8 cellular contexts compared by ENCODE assay signal in the genomic region with DNA sequence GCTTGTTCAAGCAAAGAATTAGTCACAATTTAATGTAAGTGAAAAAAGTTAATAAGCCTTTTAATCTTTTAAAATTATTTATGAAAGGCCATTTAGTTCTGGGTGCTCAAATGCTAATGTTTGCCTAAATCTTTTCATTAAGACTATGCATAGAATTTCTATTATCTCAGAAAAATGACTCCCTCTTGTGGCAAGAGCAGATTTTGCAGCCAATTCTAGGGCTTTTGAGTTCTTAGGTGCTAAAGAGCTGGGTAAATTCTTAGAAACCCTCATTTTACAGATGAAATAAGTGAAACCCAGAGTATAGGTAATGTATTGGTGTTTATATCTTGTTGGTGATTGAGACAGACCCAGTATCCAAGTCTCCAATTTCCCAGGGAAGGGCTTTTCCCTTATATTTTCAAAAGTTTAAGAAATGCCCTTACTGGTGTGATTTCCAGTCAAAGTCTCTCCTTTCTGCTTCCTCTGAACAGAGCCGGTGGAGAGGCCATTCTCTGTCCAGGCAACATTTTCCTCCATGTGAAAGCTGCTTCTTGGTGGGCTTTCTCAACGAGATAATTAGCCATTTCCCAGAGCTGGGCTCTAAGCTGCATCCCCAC. TPM values are rescaled to one million over a fixed set of nuclear protein-coding genes. Genes with fewer than 3 reads are reported as not detected.
DNase-seq lines count a peak whose midpoint lies in the region; ATAC-seq and TF ChIP-seq lines count a peak whose summit lies in the region.

No MANE protein-coding gene starts in this region.

- H3K9me3 ChIP-seq in SK-N-MC (ENCODE audit: low read depth, low read length): no peaks in the 10 kb centered on the region

- peaks cover 14% of the 10 kb centered on the region for H3K27me3 Mint-ChIP-seq in type B pancreatic cell

- DNase-seq in ACHN (peak; percentile 50), GM03348 (ENCODE audit: low spot score) (peak; percentile 52), HL-60 (ENCODE audit: low read depth in 1 of 2, low spot score in 1 of 2) (peak in 1 of 2 experiments; percentile 45), SK-N-MC (ENCODE audit: low read depth, low spot score) (peak; percentile 40), coronary artery (ENCODE audit: low spot score) (no peak), lung microvascular endothelial cell (ENCODE audit: low read depth in 2 of 2) (peak; percentile 52 to 60), type B pancreatic cell (ENCODE audit: extremely low spot score, unreplicated experiment) (no peak)

- no peaks in the 10 kb centered on the region for H3K36me3 Mint-ChIP-seq in type B pancreatic cell

- no peak overlapping the region for H3K27ac Mint-ChIP-seq in type B pancreatic cell

- ATAC-seq in HG03097 (IDR thresholded peaks at IDR 0.05; ENCODE audit: low FRiP score, unreplicated experiment): no peak

- no peak overlapping the region for H3K9ac ChIP-seq in SK-N-MC (ENCODE audit: insufficient read length)

- H3K27ac ChIP-seq in HL-60 (replicated peaks) (no peak overlapping the region), SK-N-MC (0 out of 2 replicates have a peak overlapping the region, but pooled peaks have one; percentile 2), coronary artery (no peak overlapping the region)

- no peaks in the 10 kb centered on the region for H3K27me3 ChIP-seq in HL-60 (ENCODE audit: insufficient read depth, poor library complexity, severe bottlenecking)

- H3K4me3 Mint-ChIP-seq in type B pancreatic cell: no peak overlapping the region

- no peaks in the 10 kb centered on the region for H3K36me3 ChIP-seq in SK-N-MC (ENCODE audit: insufficient read depth, low read length)

- no peak overlapping the region for H3K4me3 ChIP-seq in HL-60 (replicated peaks; ENCODE audit: insufficient read depth, low read length)
- H3K4me3 ChIP-seq in SK-N-MC: no peak overlapping the region
- H3K4me3 ChIP-seq in coronary artery: no peak overlapping the region

- peaks cover 4% of the 10 kb centered on the region for H3K9me3 Mint-ChIP-seq in type B pancreatic cell

- peak; percentile 34 for TF ChIP-seq CTCF in HL-60 (IDR thresholded peaks at IDR 0.05; ENCODE audit: insufficient read depth, low read length)
- peak; percentile 67 for TF ChIP-seq CTCF in coronary artery (IDR thresholded peaks at IDR 0.05)
- TF ChIP-seq CTCF in type B pancreatic cell (conservative IDR thresholded peaks at IDR 0.05): peak; percentile 86

- in situ Hi-C loops in ACHN (cut with HindIII; ENCODE audit: low pct_ligation_motif_present, low pct_unique_long_range_greater_than_20kb, low sequenced_read_pairs): no loop called here

- peaks cover 5% of the 10 kb centered on the region for H3K4me1 Mint-ChIP-seq in type B pancreatic cell (ENCODE audit: unreplicated experiment)

RNA-seq across cellular contexts. Expression of gene PCSK5, which starts 24.1 kb away (rescaled TPM):
- total RNA-seq in lung microvascular endothelial cell (0.79 and 1.5 TPM in 2 replicates), type B pancreatic cell (ENCODE audit: low replicate concordance) (25.4 and 30.7 TPM in 2 replicates)

Comparison
In these comparisons a context has a peak if more than half of its experiments do, and no peak if none do; other contexts are left out.
1. DNase-seq: peak in ACHN (single experiment), GM03348 (single experiment), SK-N-MC (single experiment) and lung microvascular endothelial cell (2 of 2); none in coronary artery (single experiment) and type B pancreatic cell (single experiment).
2. CTCF ChIP-seq: peak in every context shown above with its lines; median percentile 86 in type B pancreatic cell; 67 in coronary artery; 34 in HL-60.
3. RNA of gene PCSK5, which starts 24.1 kb away (total RNA-seq): 25.4 to 30.7 TPM in type B pancreatic cell; 0.79 to 1.5 TPM in lung microvascular endothelial cell; every median in the first group is over 10 times any median in the second.